Comparison of ENCODE assay signal across 20 cellular contexts in genomic region chr4:95293014-95293413, GRCh38.
DNase-seq lines count a peak whose midpoint lies in the region; ATAC-seq and TF ChIP-seq lines count a peak whose summit lies in the region.
"Had no signal": no experiment of that assay in that cellular context is flagged by ENCODE, and none has a peak within 500 bp of the region (broad histone marks: within the 10 kb centered on the region; RNA-seq: fewer than 3 reads in every experiment).

No MANE protein-coding gene starts in this region.

- peaks cover 35% of the 10 kb centered on the region for H3K4me1 Mint-ChIP-seq in activated CD4-positive, alpha-beta T cell treated with anti-CD3 and anti-CD28 coated beads, Interleukin-2, amount 10 ng/mL, durations not matched to agents 7 days and 5 days
- H3K4me1 Mint-ChIP-seq in naive thymus-derived CD8-positive, alpha-beta T cell, result peaks cover 12 to 41% (median 34%) of the 10 kb centered on the region in 4 donors
- H3K4me1 Mint-ChIP-seq: neural progenitor cell had no signal

- no peaks in the 10 kb centered on the region for H3K36me3 Mint-ChIP-seq in activated CD4-positive, alpha-beta T cell treated with anti-CD3 and anti-CD28 coated beads, Interleukin-2, amount 10 ng/mL, durations not matched to agents 7 days and 5 days (ENCODE audit: low read depth)
- no peaks in the 10 kb centered on the region for H3K36me3 Mint-ChIP-seq in naive thymus-derived CD8-positive, alpha-beta T cell

- CTCF ChIA-PET in activated CD4-positive, alpha-beta T cell treated with anti-CD3 and anti-CD28 coated beads, Interleukin-2, amount 10 ng/mL, durations not matched to agents 7 days and 5 days (lab: Charles Lee), result no interaction called here

- H3K27me3 Mint-ChIP-seq in activated CD4-positive, alpha-beta T cell treated with anti-CD3 and anti-CD28 coated beads, Interleukin-2, amount 10 ng/mL, durations not matched to agents 7 days and 5 days, result no peaks in the 10 kb centered on the region
- no peaks in the 10 kb centered on the region for H3K27me3 Mint-ChIP-seq in naive thymus-derived CD8-positive, alpha-beta T cell

- POLR2A ChIA-PET in activated CD4-positive, alpha-beta T cell treated with anti-CD3 and anti-CD28 coated beads, Interleukin-2, amount 10 ng/mL, durations not matched to agents 7 days and 5 days (lab: Charles Lee), result no interaction called here
- POLR2A ChIA-PET in naive thymus-derived CD8-positive, alpha-beta T cell (lab: Charles Lee), result interaction anchor here (0.6 to 1.4 kb wide), 3 partner anchors 45 to 1242 kb away, joined by 3 to 4 read pairs (median 3); no protein-coding TSS in a partner anchor

- H3K4me3 ChIP-seq in cardiac fibroblast (replicated peaks in 1 of 2; ENCODE audit: low read depth in 2 of 2, low read length in 2 of 2), result no peak overlapping the region
- H3K4me3 ChIP-seq: neural progenitor cell, SJCRH30, testis had no signal

- peak; percentile 86 to 90 for ATAC-seq in naive thymus-derived CD8-positive, alpha-beta T cell
- ATAC-seq in GM18861 (IDR thresholded peaks at IDR 0.05; ENCODE audit: unreplicated experiment) (no peak), HG02798 (IDR thresholded peaks at IDR 0.05; ENCODE audit: poor library complexity, unreplicated experiment) (no peak)

- no peak overlapping the region for H3K27ac Mint-ChIP-seq in activated CD4-positive, alpha-beta T cell treated with anti-CD3 and anti-CD28 coated beads, Interleukin-2, amount 10 ng/mL, durations not matched to agents 7 days and 5 days
- peak overlapping the region in 5 of 10 donors; percentile 0 to 56 (median 12) for H3K27ac Mint-ChIP-seq in naive thymus-derived CD8-positive, alpha-beta T cell
- H3K27ac Mint-ChIP-seq: neural progenitor cell had no signal

- DNase-seq in activated CD4-positive, alpha-beta T cell treated with anti-CD3 and anti-CD28 coated beads, Interleukin-2, amount 10 ng/mL, durations not matched to agents 7 days and 5 days, result peak; percentile 9
- no peak for DNase-seq in activated CD4-positive, alpha-beta T cell treated with anti-CD3 and anti-CD28 coated beads for 48 hours
- peak; percentile 16 for DNase-seq in NCI-H226
- DNase-seq in cardiac fibroblast (ENCODE audit: low read depth in 2 of 2), result peak; percentile 22 to 67
- peak in 3 of 10 donors; percentile 11 to 51 (median 48) for DNase-seq in naive thymus-derived CD8-positive, alpha-beta T cell
- DNase-seq in stimulated activated CD4-positive, alpha-beta T cell treated with anti-CD3 and anti-CD28 coated beads, Interleukin-4, amount 100 ng/mL, for 4 hours, result no peak
- DNase-seq: 8988T; activated CD8-positive, alpha-beta memory T cell treated with anti-CD3 and anti-CD28 coated beads, Interleukin-2, amount 50 U/mL, for 4 hours; activated gamma-delta T cell treated with Interleukin-2 at 50 U/mL for 16 hours; aorta; hypothalamus; kidney glomerular epithelial cell; midbrain; NCI-H1930; SJCRH30; T1000; testis had no signal

- H3K4me3 Mint-ChIP-seq in activated CD4-positive, alpha-beta T cell treated with anti-CD3 and anti-CD28 coated beads, Interleukin-2, amount 10 ng/mL, durations not matched to agents 7 days and 5 days, result no peak overlapping the region
- peak overlapping the region in 7 of 10 donors; percentile 8 to 61 (median 30) for H3K4me3 Mint-ChIP-seq in naive thymus-derived CD8-positive, alpha-beta T cell
- H3K4me3 Mint-ChIP-seq: neural progenitor cell had no signal

- peaks cover 5% of the 10 kb centered on the region for H3K9me3 Mint-ChIP-seq in activated CD4-positive, alpha-beta T cell treated with anti-CD3 and anti-CD28 coated beads, Interleukin-2, amount 10 ng/mL, durations not matched to agents 7 days and 5 days
- peaks cover 0 to 9% (median 0%) of the 10 kb centered on the region in 9 donors for H3K9me3 Mint-ChIP-seq in naive thymus-derived CD8-positive, alpha-beta T cell

- no peak for TF ChIP-seq CTCF in cardiac fibroblast (IDR thresholded peaks at IDR 0.05; ENCODE audit: low read depth, low read length)

Comparison
In these comparisons a context has a peak if more than half of its experiments do, and no peak if none do; other contexts are left out.
1. DNase-seq: peak in activated CD4-positive, alpha-beta T cell treated with anti-CD3 and anti-CD28 coated beads, Interleukin-2, amount 10 ng/mL, durations not matched to agents 7 days and 5 days (single experiment), NCI-H226 (single experiment) and cardiac fibroblast (2 of 2); none in activated CD4-positive, alpha-beta T cell treated with anti-CD3 and anti-CD28 coated beads for 48 hours (single experiment) and stimulated activated CD4-positive, alpha-beta T cell treated with anti-CD3 and anti-CD28 coated beads, Interleukin-4, amount 100 ng/mL, for 4 hours (0 of 2).
2. ATAC-seq: peak in naive thymus-derived CD8-positive, alpha-beta T cell (2 of 2); none in GM18861 (single experiment) and HG02798 (single experiment).